8 cellular contexts compared by ENCODE assay signal in genomic region chr10:62244785-62245595, GRCh38. TPM values are rescaled to one million over a fixed set of nuclear protein-coding genes. Genes with fewer than 3 reads are reported as not detected.
A peak's percentile ranks its signal among the peaks of the same experiment; 100 is the strongest.
DNase-seq lines count a peak whose midpoint lies in the region; ATAC-seq and TF ChIP-seq lines count a peak whose summit lies in the region.

No MANE protein-coding gene starts in this region.

- H3K9ac ChIP-seq in smooth muscle cell (ENCODE audit: low read depth): no peak overlapping the region

- H3K4me1 ChIP-seq in Peyer's patch (peaks cover 0 to 4% (median 0%) of the 10 kb centered on the region in 4 donors), right cardiac atrium (ENCODE audit: control insufficient read depth, insufficient read depth, low read length) (no peaks in the 10 kb centered on the region), smooth muscle cell (ENCODE audit: low read depth) (peaks cover 12% of the 10 kb centered on the region)

- peaks cover 5% of the 10 kb centered on the region for H3K79me2 ChIP-seq in smooth muscle cell (ENCODE audit: low read depth)

- H3K4me3 ChIP-seq in Peyer's patch (no peak overlapping the region), right cardiac atrium (ENCODE audit: low read length) (no peak overlapping the region), smooth muscle cell (no peak overlapping the region)

- H3K4me2 ChIP-seq in smooth muscle cell: peak overlapping the region; percentile 72

- DNase-seq in EH (ENCODE audit: low read depth) (peak; percentile 78), HT-29 (ENCODE audit: low spot score) (peak; percentile 83), Peyer's patch (peak in 2 of 3 donors; percentile 31 to 79), amygdala (lab: John Stamatoyannopoulos, UW) (peak in 32 of 56 donors; percentile 0 to 76 (median 16)), right cardiac atrium (no peak), smooth muscle cell (lab: John Stamatoyannopoulos, UW; ENCODE audit: unreplicated experiment) (no peak)
- no peak for DNase-seq in NK-92 treated with Interleukin-12 subunit alpha and Interleukin-12 subunit beta, amount 100 ng/mL, for 24 hours (lab: John Stamatoyannopoulos, UW)

- no peaks in the 10 kb centered on the region for H3K36me3 ChIP-seq in Peyer's patch
- no peaks in the 10 kb centered on the region for H3K36me3 ChIP-seq in smooth muscle cell (ENCODE audit: low read depth)

- H3K27ac ChIP-seq in Peyer's patch (peak overlapping the region in 1 of 4 donors; percentile 60), right cardiac atrium (ENCODE audit: low read length) (no peak overlapping the region), smooth muscle cell (ENCODE audit: low read depth) (peak overlapping the region; percentile 40)

- TF ChIP-seq POLR2A in Peyer's patch (IDR thresholded peaks at IDR 0.05): no peak

- H2AFZ ChIP-seq in smooth muscle cell (ENCODE audit: low read depth): peak overlapping the region; percentile 93

- TF ChIP-seq CTCF in Peyer's patch (IDR thresholded peaks at IDR 0.05): peak; percentile 70 to 93 (median 89)
- TF ChIP-seq CTCF in smooth muscle cell (IDR thresholded peaks at IDR 0.05; ENCODE audit: borderline replicate concordance, insufficient read depth, poor library complexity, severe bottlenecking): peak; percentile 89

- H3K9me3 ChIP-seq in Peyer's patch: no peaks in the 10 kb centered on the region
- H3K9me3 ChIP-seq in right cardiac atrium (ENCODE audit: control insufficient read depth, low read length): no peaks in the 10 kb centered on the region
- H3K9me3 ChIP-seq in smooth muscle cell (replicated peaks; ENCODE audit: low read depth): no peaks in the 10 kb centered on the region

- H3K27me3 ChIP-seq in Peyer's patch (no peaks in the 10 kb centered on the region), right cardiac atrium (ENCODE audit: control insufficient read depth, insufficient read depth) (no peaks in the 10 kb centered on the region), smooth muscle cell (ENCODE audit: low read depth) (no peaks in the 10 kb centered on the region)

- WGBS in right cardiac atrium: 27% methylated on average over 5 of the region's 5 CpGs
- 44% methylated on average over 5 of the region's 5 CpGs for WGBS in smooth muscle cell (ENCODE audit: low lambda C conversion rate)

- peak; percentile 68 for ATAC-seq in GM19455 (IDR thresholded peaks at IDR 0.05; ENCODE audit: unreplicated experiment)
- peak; percentile 75 to 81 for ATAC-seq in right cardiac atrium

- H4K20me1 ChIP-seq in smooth muscle cell (ENCODE audit: low read depth): no peaks in the 10 kb centered on the region

- intact Hi-C loops in right cardiac atrium (cut with DNase I): loop anchor here (2.0 to 10.0 kb wide), 5 partner anchors 203 to 343 kb away; partner anchors contain the start of gene ARID5B (in 3 of the 4)

- peaks cover 18% of the 10 kb centered on the region for H3F3A ChIP-seq in smooth muscle cell (ENCODE audit: low read depth)

RNA-seq across cellular contexts. Expression of gene RTKN2, which starts 23.7 kb away (rescaled TPM):
- 3.7 TPM in 2 replicates for total RNA-seq in HT-29 (2014; rRNA removed; shearing (Covaris generic))
- total RNA-seq in Peyer's patch: 1 to 10 TPM; 1.3 to 5.8 (median 1.7) TPM
- total RNA-seq in right cardiac atrium: under 1 TPM; 0.06 to 0.19 (median 0.13) TPM
- polyA plus RNA-seq in right cardiac atrium: 0.11 TPM
- total RNA-seq in smooth muscle cell: 4.9 and 5.4 TPM in 2 replicates
- polyA plus RNA-seq in smooth muscle cell: 1.6 and 3.2 TPM in 2 replicates

Comparison
In these comparisons a context has a peak if more than half of its experiments do, and no peak if none do; other contexts are left out.
1. DNase-seq: peak in EH (single experiment), HT-29 (single experiment), Peyer's patch (2 of 3) and amygdala (32 of 56); none in right cardiac atrium (0 of 3), smooth muscle cell (single experiment) and NK-92 treated with Interleukin-12 subunit alpha and Interleukin-12 subunit beta, amount 100 ng/mL, for 24 hours (single experiment).